In genomic region chr10:15879058-15879457, GRCh38 we compare ENCODE assay signal across 8 cellular contexts. TPM values are rescaled to one million over a fixed set of nuclear protein-coding genes. Genes with fewer than 3 reads are reported as not detected.
A peak's percentile ranks its signal among the peaks of the same experiment; 100 is the strongest.
DNase-seq lines count a peak whose midpoint lies in the region; ATAC-seq and TF ChIP-seq lines count a peak whose summit lies in the region.

No MANE protein-coding gene starts in this region.

- H3K27ac ChIP-seq in body of pancreas (no peak overlapping the region), right lobe of liver (no peak overlapping the region)

- TF ChIP-seq POLR2A in NB4 (IDR thresholded peaks at IDR 0.05; ENCODE audit: extremely low read depth, insufficient read length) (no peak), body of pancreas (IDR thresholded peaks at IDR 0.05) (no peak), right lobe of liver (IDR thresholded peaks at IDR 0.05) (no peak)

- peak; percentile 61 for TF ChIP-seq CTCF in activated CD8-positive, alpha-beta T cell treated with anti-CD3 and anti-CD28 coated beads for 36 hours (IDR thresholded peaks at IDR 0.05)
- TF ChIP-seq CTCF in NB4 (IDR thresholded peaks at IDR 0.05; ENCODE audit: low read depth, low read length) (peak; percentile 11), body of pancreas (IDR thresholded peaks at IDR 0.05) (peak in 6 of 7 experiments; percentile 32 to 63 (median 57)), right lobe of liver (IDR thresholded peaks at IDR 0.05) (peak; percentile 58 to 65 (median 60)), glutamatergic neuron (IDR thresholded peaks at IDR 0.05; ENCODE audit: partially characterized antibody, unreplicated experiment) (no peak)

- intact Hi-C loops in activated CD8-positive, alpha-beta T cell treated with anti-CD3 and anti-CD28 coated beads for 36 hours (cut with micrococcal nuclease), result no loop called here
- intact Hi-C loops in body of pancreas (cut with DNase I) (no loop called here), right lobe of liver (cut with DNase I) (no loop called here)

- DNase-seq in activated CD8-positive, alpha-beta T cell treated with anti-CD3 and anti-CD28 coated beads for 36 hours, result no peak
- DNase-seq in activated CD8-positive, alpha-beta T cell treated with anti-CD3 and anti-CD28 coated beads, Interleukin-2, amount 10 ng/mL, durations not matched to agents 7 days and 5 days, result no peak
- DNase-seq in NB4 (ENCODE audit: low read depth) (peak; percentile 52), body of pancreas (no peak), right lobe of liver (no peak), glutamatergic neuron (no peak)

- H3K9me3 ChIP-seq in body of pancreas (no peaks in the 10 kb centered on the region), right lobe of liver (no peaks in the 10 kb centered on the region)

- H3K27me3 Mint-ChIP-seq in activated CD8-positive, alpha-beta T cell treated with anti-CD3 and anti-CD28 coated beads for 36 hours, result peaks cover 38% of the 10 kb centered on the region
- peaks cover 32% of the 10 kb centered on the region for H3K27me3 Mint-ChIP-seq in activated CD8-positive, alpha-beta T cell treated with anti-CD3 and anti-CD28 coated beads, Interleukin-2, amount 10 ng/mL, durations not matched to agents 7 days and 5 days (ENCODE audit: low read depth)
- H3K27me3 Mint-ChIP-seq in glutamatergic neuron (ENCODE audit: unreplicated experiment), result no peaks in the 10 kb centered on the region

- H3K4me1 Mint-ChIP-seq in activated CD8-positive, alpha-beta T cell treated with anti-CD3 and anti-CD28 coated beads for 36 hours (ENCODE audit: low read depth), result no peaks in the 10 kb centered on the region
- H3K4me1 Mint-ChIP-seq in activated CD8-positive, alpha-beta T cell treated with anti-CD3 and anti-CD28 coated beads, Interleukin-2, amount 10 ng/mL, durations not matched to agents 7 days and 5 days (ENCODE audit: low read depth), result no peaks in the 10 kb centered on the region
- no peaks in the 10 kb centered on the region for H3K4me1 Mint-ChIP-seq in glutamatergic neuron (ENCODE audit: low read depth, unreplicated experiment)

- no peak overlapping the region for H3K27ac Mint-ChIP-seq in activated CD8-positive, alpha-beta T cell treated with anti-CD3 and anti-CD28 coated beads for 36 hours
- H3K27ac Mint-ChIP-seq in activated CD8-positive, alpha-beta T cell treated with anti-CD3 and anti-CD28 coated beads, Interleukin-2, amount 10 ng/mL, durations not matched to agents 7 days and 5 days, result no peak overlapping the region
- no peak overlapping the region for H3K27ac Mint-ChIP-seq in glutamatergic neuron (ENCODE audit: unreplicated experiment)

- WGBS in body of pancreas, 2 donors, result 24 to 27% methylated on average over 2 of the region's 2 CpGs
- 37% methylated on average over 2 of the region's 2 CpGs for WGBS in right lobe of liver (ENCODE audit: insufficient coverage, low coverage, low lambda C conversion rate, missing lambda C conversion rate)

- no peaks in the 10 kb centered on the region for H3K9me3 Mint-ChIP-seq in activated CD8-positive, alpha-beta T cell treated with anti-CD3 and anti-CD28 coated beads for 36 hours
- H3K9me3 Mint-ChIP-seq in activated CD8-positive, alpha-beta T cell treated with anti-CD3 and anti-CD28 coated beads, Interleukin-2, amount 10 ng/mL, durations not matched to agents 7 days and 5 days (ENCODE audit: insufficient read depth), result no peaks in the 10 kb centered on the region
- no peaks in the 10 kb centered on the region for H3K9me3 Mint-ChIP-seq in glutamatergic neuron (ENCODE audit: unreplicated experiment)

- H3K36me3 Mint-ChIP-seq in activated CD8-positive, alpha-beta T cell treated with anti-CD3 and anti-CD28 coated beads for 36 hours (ENCODE audit: low read depth), result no peaks in the 10 kb centered on the region
- H3K36me3 Mint-ChIP-seq in activated CD8-positive, alpha-beta T cell treated with anti-CD3 and anti-CD28 coated beads, Interleukin-2, amount 10 ng/mL, durations not matched to agents 7 days and 5 days (ENCODE audit: low read depth), result no peaks in the 10 kb centered on the region
- peaks cover 10% of the 10 kb centered on the region for H3K36me3 Mint-ChIP-seq in glutamatergic neuron (ENCODE audit: unreplicated experiment)

- H3K36me3 ChIP-seq in body of pancreas (replicated peaks in 1 of 2; ENCODE audit: insufficient read depth in 1 of 2, low read depth in 2 of 2) (no peaks in the 10 kb centered on the region), right lobe of liver (no peaks in the 10 kb centered on the region)

- H3K4me3 ChIP-seq in NB4 (ENCODE audit: low read depth, low read length) (no peak overlapping the region), body of pancreas (no peak overlapping the region), right lobe of liver (no peak overlapping the region)

- CTCF ChIA-PET in activated CD8-positive, alpha-beta T cell treated with anti-CD3 and anti-CD28 coated beads for 36 hours (lab: Charles Lee), result interaction anchor here (0.9 to 1.4 kb wide), 4 partner anchors 18 to 924 kb away, joined by 3 to 4 read pairs (median 3); no protein-coding TSS in a partner anchor
- CTCF ChIA-PET in activated CD8-positive, alpha-beta T cell treated with anti-CD3 and anti-CD28 coated beads, Interleukin-2, amount 10 ng/mL, durations not matched to agents 7 days and 5 days (lab: Charles Lee), result interaction anchor here (0.6 to 0.8 kb wide), 4 partner anchors 23 to 930 kb away, joined by 3 to 5 read pairs (median 3); no protein-coding TSS in a partner anchor

- H3K27me3 ChIP-seq in body of pancreas, result no peaks in the 10 kb centered on the region
- H3K27me3 ChIP-seq in right lobe of liver, result no peaks in the 10 kb centered on the region

- POLR2A ChIA-PET in activated CD8-positive, alpha-beta T cell treated with anti-CD3 and anti-CD28 coated beads for 36 hours (lab: Charles Lee), result no interaction called here
- POLR2A ChIA-PET in activated CD8-positive, alpha-beta T cell treated with anti-CD3 and anti-CD28 coated beads, Interleukin-2, amount 10 ng/mL, durations not matched to agents 7 days and 5 days (lab: Charles Lee), result no interaction called here

- H3K4me3 Mint-ChIP-seq in activated CD8-positive, alpha-beta T cell treated with anti-CD3 and anti-CD28 coated beads for 36 hours, result no peak overlapping the region
- H3K4me3 Mint-ChIP-seq in activated CD8-positive, alpha-beta T cell treated with anti-CD3 and anti-CD28 coated beads, Interleukin-2, amount 10 ng/mL, durations not matched to agents 7 days and 5 days, result no peak overlapping the region
- no peak overlapping the region for H3K4me3 Mint-ChIP-seq in glutamatergic neuron (ENCODE audit: unreplicated experiment)

- no peak for ATAC-seq in activated CD8-positive, alpha-beta T cell treated with anti-CD3 and anti-CD28 coated beads for 36 hours
- ATAC-seq in activated CD8-positive, alpha-beta T cell treated with anti-CD3 and anti-CD28 coated beads, Interleukin-2, amount 10 ng/mL, durations not matched to agents 7 days and 5 days, result no peak
- ATAC-seq in body of pancreas, result no peak
- peak; percentile 36 to 72 (median 54) for ATAC-seq in right lobe of liver
- no peak for ATAC-seq in GM19397 (IDR thresholded peaks at IDR 0.05; ENCODE audit: unreplicated experiment)
- ATAC-seq in HG03520 (IDR thresholded peaks at IDR 0.05; ENCODE audit: unreplicated experiment), result no peak

- H3K4me1 ChIP-seq in body of pancreas (no peaks in the 10 kb centered on the region), right lobe of liver (peaks cover 0 to 4% (median 0%) of the 10 kb centered on the region in 4 donors)

RNA-seq across cellular contexts. Expression of gene MINDY3, which starts 18.8 kb away (rescaled TPM):
- 10 to 100 TPM; 12.0 to 14.6 TPM for total RNA-seq in activated CD8-positive, alpha-beta T cell treated with anti-CD3 and anti-CD28 coated beads for 36 hours
- 10 to 100 TPM; 16.5 to 17.9 TPM for total RNA-seq in activated CD8-positive, alpha-beta T cell treated with anti-CD3 and anti-CD28 coated beads, Interleukin-2, amount 10 ng/mL, durations not matched to agents 7 days and 5 days
- total RNA-seq in body of pancreas (10 to 100 TPM; 15.6 to 22.1 TPM), right lobe of liver (10 to 100 TPM; 11.6 to 15.5 (median 12.4) TPM), glutamatergic neuron (ENCODE audit: unreplicated experiment) (45.6 TPM)

Comparison
In these comparisons a context has a peak if more than half of its experiments do, and no peak if none do; other contexts are left out.
1. ATAC-seq: peak in right lobe of liver (4 of 4); none in activated CD8-positive, alpha-beta T cell treated with anti-CD3 and anti-CD28 coated beads for 36 hours (single experiment), activated CD8-positive, alpha-beta T cell treated with anti-CD3 and anti-CD28 coated beads, Interleukin-2, amount 10 ng/mL, durations not matched to agents 7 days and 5 days (single experiment), body of pancreas (single experiment), GM19397 (single experiment) and HG03520 (single experiment).